In the genomic region with DNA sequence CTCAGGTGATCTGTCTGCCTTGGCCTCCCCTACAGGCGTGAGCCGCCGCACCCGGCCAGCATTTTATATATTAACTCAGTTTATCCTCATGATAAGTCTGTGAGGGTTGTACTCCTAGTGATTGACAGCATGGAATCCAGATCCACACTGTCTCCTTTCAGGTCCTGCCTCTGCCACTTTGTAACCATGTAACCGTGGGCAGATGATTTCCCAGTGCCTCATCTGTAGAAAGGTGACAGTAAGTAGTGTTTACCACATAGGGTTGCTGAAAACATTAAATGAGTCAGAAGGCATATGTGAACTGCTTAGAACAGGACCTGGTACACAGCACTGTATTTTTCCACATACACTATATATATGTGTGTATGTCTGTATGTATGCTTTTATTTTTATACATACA, we compare ENCODE assay signal across 8 cellular contexts. TPM values are rescaled to one million over a fixed set of nuclear protein-coding genes. Genes with fewer than 3 reads are reported as not detected.
DNase-seq lines count a peak whose midpoint lies in the region; ATAC-seq and TF ChIP-seq lines count a peak whose summit lies in the region.

No MANE protein-coding gene starts in this region.

- H3K27ac Mint-ChIP-seq in stimulated activated effector memory CD8-positive, alpha-beta T cell treated with anti-CD3 and anti-CD28 coated beads, Interleukin-12 subunit alpha, Interleukin-12 subunit beta, amount 100 ng/mL, for 72 hours = peak overlapping the region; percentile 90

- H3K4me3 ChIP-seq in Panc1 (ENCODE audit: low read depth in 2 of 2, low read length in 2 of 2) (peak overlapping the region; percentile 67 to 86), endocrine pancreas (ENCODE audit: control insufficient read depth, insufficient read depth, low read length) (peak overlapping the region; percentile 50)

- H3K27ac ChIP-seq in Panc1 (ENCODE audit: low read length) = peak overlapping the region; percentile 51

- H3K4me3 Mint-ChIP-seq in stimulated activated effector memory CD8-positive, alpha-beta T cell treated with anti-CD3 and anti-CD28 coated beads, Interleukin-12 subunit alpha, Interleukin-12 subunit beta, amount 100 ng/mL, for 72 hours = peak overlapping the region; percentile 85

- CTCF ChIA-PET in Panc1 (lab: Charles Lee) = no interaction called here

- H3K36me3 ChIP-seq in Panc1 (ENCODE audit: control insufficient read depth, insufficient read depth, low read length) = 0 out of 2 replicates have a peak, but pooled peaks cover 4% of the 10 kb centered on the region
- no peaks in the 10 kb centered on the region for H3K36me3 ChIP-seq in endocrine pancreas (ENCODE audit: control insufficient read depth, insufficient read depth, low read length)

- no peak for TF ChIP-seq CTCF in Panc1 (IDR thresholded peaks at IDR 0.05)

- ATAC-seq in activated CD4-positive, CD25-positive, alpha-beta regulatory T cell treated with anti-CD3 and anti-CD28 coated beads, Interleukin-2, amount 50 U/mL, for 24 hours = peak; percentile 12 to 37
- ATAC-seq in Panc1 (no peak), HG02623 (IDR thresholded peaks at IDR 0.05; ENCODE audit: unreplicated experiment) (no peak)
- ATAC-seq in stimulated activated effector memory CD8-positive, alpha-beta T cell treated with anti-CD3 and anti-CD28 coated beads, Interleukin-12 subunit alpha, Interleukin-12 subunit beta, amount 100 ng/mL, for 72 hours = peak; percentile 84

- intact Hi-C loops in Panc1 (cut with micrococcal nuclease; ENCODE audit: unreplicated experiment) = no loop called here

- H3K9me3 Mint-ChIP-seq in stimulated activated effector memory CD8-positive, alpha-beta T cell treated with anti-CD3 and anti-CD28 coated beads, Interleukin-12 subunit alpha, Interleukin-12 subunit beta, amount 100 ng/mL, for 72 hours = no peaks in the 10 kb centered on the region

- H3K9me3 ChIP-seq in Panc1 (ENCODE audit: control insufficient read depth, insufficient read depth, low read depth, low read length) (no peaks in the 10 kb centered on the region), endocrine pancreas (ENCODE audit: control insufficient read depth, low read length) (no peaks in the 10 kb centered on the region)

- POLR2A ChIA-PET in Panc1 (lab: Charles Lee) = no interaction called here

- BruUV-seq in Panc1 (replicated peaks; lab: Mats Ljungman, UMichigan) = no TSS peak

- H3K27me3 ChIP-seq in Panc1 (ENCODE audit: control insufficient read depth, insufficient read depth, low read length) = no peaks in the 10 kb centered on the region
- no peaks in the 10 kb centered on the region for H3K27me3 ChIP-seq in endocrine pancreas (ENCODE audit: control insufficient read depth, insufficient read depth, low read length)

- H3K9ac ChIP-seq in endocrine pancreas (ENCODE audit: control insufficient read depth, insufficient read depth, low read length) = no peak overlapping the region

- peaks cover 60% of the 10 kb centered on the region for H3K4me1 Mint-ChIP-seq in stimulated activated effector memory CD8-positive, alpha-beta T cell treated with anti-CD3 and anti-CD28 coated beads, Interleukin-12 subunit alpha, Interleukin-12 subunit beta, amount 100 ng/mL, for 72 hours

- H3K36me3 Mint-ChIP-seq in stimulated activated effector memory CD8-positive, alpha-beta T cell treated with anti-CD3 and anti-CD28 coated beads, Interleukin-12 subunit alpha, Interleukin-12 subunit beta, amount 100 ng/mL, for 72 hours = peaks cover 10% of the 10 kb centered on the region

- in situ Hi-C loops in Panc1 (cut with HindIII; ENCODE audit: low pct_unique_long_range_greater_than_20kb, low sequenced_read_pairs) = no loop called here

- peaks cover 23% of the 10 kb centered on the region for H3K4me1 ChIP-seq in Panc1 (ENCODE audit: control insufficient read depth, insufficient read depth, low read length)
- peaks cover 11% of the 10 kb centered on the region for H3K4me1 ChIP-seq in endocrine pancreas (ENCODE audit: control insufficient read depth, insufficient read depth, low read length)

- no peak for DNase-seq in activated CD4-positive, CD25-positive, alpha-beta regulatory T cell treated with anti-CD3 and anti-CD28 coated beads, Interleukin-2, amount 50 U/mL, for 72 hours
- DNase-seq in Panc1 (ENCODE audit: low read depth, low spot score) (no peak), activated gamma-delta T cell (lab: John Stamatoyannopoulos, UW) (no peak), GDM1 (lab: John Stamatoyannopoulos, UW) (no peak)
- DNase-seq in stimulated activated effector memory CD8-positive, alpha-beta T cell treated with anti-CD3 and anti-CD28 coated beads, Interleukin-12 subunit alpha, Interleukin-12 subunit beta, amount 100 ng/mL, for 72 hours (ENCODE audit: low spot score in 2 of 2) = peak in 1 of 2 donors; percentile 5

RNA-seq across cellular contexts. Expression of gene FYTTD1, which starts 2.4 kb away (rescaled TPM):
- 77.8 TPM for total RNA-seq in Panc1 (2021; ENCODE audit: unreplicated experiment)
- polyA plus RNA-seq in Panc1 (2012; ENCODE audit: insufficient read length) = 49.7 TPM

RNA-seq across cellular contexts. Expression of gene RUBCN, which starts 15.4 kb away (rescaled TPM):
- total RNA-seq in Panc1 (2021; ENCODE audit: unreplicated experiment) = 37.9 TPM
- polyA plus RNA-seq in Panc1 (2012; ENCODE audit: insufficient read length) = 19.8 TPM

RNA-seq across cellular contexts. Expression of gene LRCH3, which starts 38.9 kb away (rescaled TPM):
- total RNA-seq in Panc1 (2021; ENCODE audit: unreplicated experiment) = 75.8 TPM
- 26.9 TPM for polyA plus RNA-seq in Panc1 (2012; ENCODE audit: insufficient read length)

Comparison
In these comparisons a context has a peak if more than half of its experiments do, and no peak if none do; other contexts are left out.
1. ATAC-seq: peak in activated CD4-positive, CD25-positive, alpha-beta regulatory T cell treated with anti-CD3 and anti-CD28 coated beads, Interleukin-2, amount 50 U/mL, for 24 hours (2 of 2) and stimulated activated effector memory CD8-positive, alpha-beta T cell treated with anti-CD3 and anti-CD28 coated beads, Interleukin-12 subunit alpha, Interleukin-12 subunit beta, amount 100 ng/mL, for 72 hours (single experiment); none in Panc1 (single experiment) and HG02623 (single experiment).